In genomic region chr19:13057147-13057572, GRCh38 we compare ENCODE assay signal across 13 cellular contexts. TPM values are rescaled to one million over a fixed set of nuclear protein-coding genes. Genes with fewer than 3 reads are reported as not detected.
DNase-seq lines count a peak whose midpoint lies in the region; ATAC-seq and TF ChIP-seq lines count a peak whose summit lies in the region.
"Had no signal": no experiment of that assay in that cellular context is flagged by ENCODE, and none has a peak within 500 bp of the region (broad histone marks: within the 10 kb centered on the region; RNA-seq: fewer than 3 reads in every experiment).

No MANE protein-coding gene starts in this region.

- in situ Hi-C loops in KBM-7 (cut with MboI; ENCODE audit: low pct_unique_long_range_greater_than_20kb, low sequenced_read_pairs): no loop called here

- no peak for TF ChIP-seq CTCF in thyroid gland (IDR thresholded peaks at IDR 0.05)

- WGBS in thyroid gland, 2 donors: 14 to 23% methylated on average over 15 of the region's 15 CpGs

- ATAC-seq in HG03378 (IDR thresholded peaks at IDR 0.05; ENCODE audit: unreplicated experiment): no peak
- ATAC-seq: activated T-helper 17 cell treated with anti-CD3 and anti-CD28 coated beads, Interleukin-2, amount 50 U/mL, for 72 hours had no signal

- H3K36me3 ChIP-seq in thyroid gland: no peaks in the 10 kb centered on the region

- peak in 1 of 2 donors; percentile 7 for TF ChIP-seq POLR2A in thyroid gland (IDR thresholded peaks at IDR 0.05)

- peaks cover 90 to 99% of the 10 kb centered on the region in 2 donors for H3K4me1 ChIP-seq in thyroid gland

- DNase-seq in NCI-H2081 (lab: John Stamatoyannopoulos, UW) (peak; percentile 67 to 83), NCI-H2081 treated with DMSO at 0.1 percent for 48 hours (lab: John Stamatoyannopoulos, UW) (no peak), NCI-H748 treated with DMSO at 0.1 percent for 48 hours (lab: John Stamatoyannopoulos, UW) (peak; percentile 61), thyroid gland (peak; percentile 54 to 74), KBM-7 (no peak)
- no peak for DNase-seq in stimulated activated naive CD4-positive, alpha-beta T cell treated with Interleukin-2 at 50 U/mL for 16 hours (lab: John Stamatoyannopoulos, UW)
- DNase-seq: dermis blood vessel endothelial cell, GF-D8, HCEC 1CT had no signal

- H3K27ac ChIP-seq in layer of hippocampus (ENCODE audit: low read depth, low read length): peak overlapping the region; percentile 97
- H3K27ac ChIP-seq in thyroid gland: peak overlapping the region; percentile 85 to 100 (median 100)

- intact Hi-C loops in thyroid gland (cut with DNase I): no loop called here

- H3K9me3 ChIP-seq in thyroid gland: no peaks in the 10 kb centered on the region

- H3K4me3 ChIP-seq in thyroid gland (replicated peaks in 1 of 3): no peak overlapping the region

- no peaks in the 10 kb centered on the region for H3K27me3 ChIP-seq in layer of hippocampus (ENCODE audit: control insufficient read depth, insufficient read depth, low read length)
- no peaks in the 10 kb centered on the region for H3K27me3 ChIP-seq in thyroid gland

RNA-seq across cellular contexts. Expression of gene LYL1, which starts 45.5 kb away (rescaled TPM):
- 10 to 100 TPM in 1 of 4 donors, 1 to 10 TPM in 3; 4.2 to 10.9 (median 7.7) TPM for total RNA-seq in thyroid gland
- total RNA-seq: A172 had no signal

RNA-seq across cellular contexts. Expression of gene TRMT1, which starts 59.4 kb away (rescaled TPM):
- 10 to 100 TPM; 23.9 to 31.3 (median 29.1) TPM for total RNA-seq in thyroid gland

Comparison
In these comparisons a context has a peak if more than half of its experiments do, and no peak if none do; other contexts are left out.
1. DNase-seq: peak in NCI-H2081 (2 of 2), NCI-H748 treated with DMSO at 0.1 percent for 48 hours (single experiment) and thyroid gland (2 of 2); none in NCI-H2081 treated with DMSO at 0.1 percent for 48 hours (single experiment), KBM-7 (single experiment) and stimulated activated naive CD4-positive, alpha-beta T cell treated with Interleukin-2 at 50 U/mL for 16 hours (single experiment).